In the genomic region with DNA sequence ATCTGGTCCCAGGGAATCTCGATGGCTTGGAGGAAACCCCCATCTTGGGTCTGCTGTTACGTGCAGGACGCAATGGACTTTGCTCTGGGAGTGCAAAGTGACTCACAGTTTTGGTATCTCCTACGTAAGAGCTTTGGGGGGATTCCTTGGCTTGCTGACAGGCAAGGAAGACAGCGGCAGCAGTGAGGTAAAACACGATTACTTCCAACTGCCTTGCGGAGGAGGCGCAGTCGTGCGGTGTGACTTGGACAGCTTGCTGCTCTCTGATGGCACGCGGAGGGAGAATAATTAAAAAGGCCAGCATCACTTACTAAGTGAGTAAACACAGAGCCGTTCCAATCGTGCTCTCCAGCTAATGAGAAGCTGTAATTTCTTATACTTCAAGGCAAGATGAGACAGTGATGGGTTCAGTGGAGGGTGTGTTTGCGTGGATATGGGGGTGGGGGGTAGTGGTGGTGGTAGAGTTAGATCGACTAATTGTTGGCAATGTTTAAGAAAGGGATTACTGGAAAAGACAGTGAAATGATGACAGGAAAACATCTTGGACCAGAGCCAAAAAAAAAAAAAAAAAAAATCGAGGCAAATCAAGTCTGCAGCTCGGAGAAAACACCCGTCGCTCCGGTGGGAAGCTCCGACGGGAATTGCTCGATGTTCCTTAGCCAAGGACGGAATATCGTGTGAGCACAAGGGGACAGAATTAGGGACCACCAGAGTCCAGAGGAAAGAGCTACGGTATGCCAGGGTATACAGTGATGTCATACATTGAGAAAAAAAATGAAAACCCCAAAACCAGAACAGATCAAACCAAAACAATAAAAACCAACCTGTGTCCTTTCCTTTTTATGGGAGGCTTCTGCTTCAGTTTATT, we compare ENCODE assay signal across 1 cellular context.
TF ChIP-seq lines count a peak whose summit lies in the region.

No MANE protein-coding gene starts in this region.

TF ChIP-seq in HCT116, 20 proteins besides CTCF, POLR2A, EP300 and RAD21 (continued from another document):
- TF ChIP-seq REST (IDR thresholded peaks at IDR 0.05; ENCODE audit: low read depth) (no peak), ZFX (IDR thresholded peaks at IDR 0.05) (no peak), MAX (IDR thresholded peaks at IDR 0.05) (peak; percentile 27; the same call in 1 of the 2 replicates), FOSL1 (IDR thresholded peaks at IDR 0.05; ENCODE audit: low read depth) (peak; percentile 55), SP1 (IDR thresholded peaks at IDR 0.05; ENCODE audit: low read depth) (0 out of 2 replicates have a peak, but pooled peaks have one; percentile 22), JUND (IDR thresholded peaks at IDR 0.05) (0 out of 2 replicates have a peak, but pooled peaks have one; percentile 31), EZH2 (IDR thresholded peaks at IDR 0.05) (no peak)
